Comparison of ENCODE assay signal across 16 cellular contexts in genomic region chr11:38646382-38646781, GRCh38.
DNase-seq lines count a peak whose midpoint lies in the region; ATAC-seq and TF ChIP-seq lines count a peak whose summit lies in the region.
"Had no signal": no experiment of that assay in that cellular context is flagged by ENCODE, and none has a peak within 500 bp of the region (broad histone marks: within the 10 kb centered on the region; RNA-seq: fewer than 3 reads in every experiment).

No MANE protein-coding gene starts in this region.

- no peaks in the 10 kb centered on the region for H3K27me3 Mint-ChIP-seq in progenitor cell of endocrine pancreas

- H3K79me1 ChIP-seq in mesenchymal stem cell (replicated peaks; ENCODE audit: low read length, poor library complexity, severe bottlenecking) = no peaks in the 10 kb centered on the region

- H2AFZ ChIP-seq in mesenchymal stem cell (ENCODE audit: low read depth, low read length) = no peak overlapping the region

- H4K8ac ChIP-seq in mesenchymal stem cell (ENCODE audit: low read length) = no peak overlapping the region

- no peak overlapping the region for H3K4me2 ChIP-seq in mesenchymal stem cell (ENCODE audit: low read length, poor library complexity, severe bottlenecking)

- no peak overlapping the region for H3K4me3 ChIP-seq in right cardiac atrium (ENCODE audit: low read length)
- no peak overlapping the region for H3K4me3 ChIP-seq in mesenchymal stem cell (ENCODE audit: insufficient read depth in 1 of 2, low read depth in 1 of 2, low read length in 2 of 2)

- no peaks in the 10 kb centered on the region for H3K36me3 Mint-ChIP-seq in progenitor cell of endocrine pancreas (ENCODE audit: insufficient read depth)
- H3K36me3 Mint-ChIP-seq: CD14-positive monocyte; CD8-positive, alpha-beta T cell had no signal

- no peak overlapping the region for H2BK5ac ChIP-seq in mesenchymal stem cell (ENCODE audit: low read depth, low read length, poor library complexity, severe bottlenecking)

- intact Hi-C loops in Right ventricle myocardium inferior (cut with DNase I) (no loop called here), right cardiac atrium (cut with DNase I) (no loop called here), left ventricle myocardium superior (cut with micrococcal nuclease) (no loop called here)

- H3K4me1 Mint-ChIP-seq in progenitor cell of endocrine pancreas (ENCODE audit: low read depth) = no peaks in the 10 kb centered on the region
- H3K4me1 Mint-ChIP-seq: CD14-positive monocyte had no signal

- H3K27me3 ChIP-seq in right cardiac atrium (ENCODE audit: control insufficient read depth, insufficient read depth) (no peaks in the 10 kb centered on the region), mesenchymal stem cell (ENCODE audit: control insufficient read depth in 1 of 2, insufficient read depth in 1 of 2, low read length in 2 of 2) (no peaks in the 10 kb centered on the region)

- peaks cover 4% of the 10 kb centered on the region for H3K9me3 Mint-ChIP-seq in progenitor cell of endocrine pancreas (ENCODE audit: low read depth)

- no peak overlapping the region for H3K23ac ChIP-seq in mesenchymal stem cell (ENCODE audit: low read length in 2 of 2)

- no peak for DNase-seq in Right ventricle myocardium inferior (ENCODE audit: missing footprints)
- no peak for DNase-seq in right cardiac atrium
- DNase-seq in M059J (ENCODE audit: low read depth) = peak; percentile 42
- DNase-seq in cerebellar cortex (ENCODE audit: low spot score) = peak; percentile 4
- no peak for DNase-seq in left ventricle myocardium superior
- no peak for DNase-seq in HPDE6-E6E7 (ENCODE audit: extremely low spot score)
- DNase-seq in progenitor cell of endocrine pancreas (ENCODE audit: low spot score, unreplicated experiment) = no peak
- no peak for DNase-seq in mesenchymal stem cell
- DNase-seq: COR-L47, DND-41, HCEC 1CT, HFFc6 had no signal

- no peak overlapping the region for H3K14ac ChIP-seq in mesenchymal stem cell (ENCODE audit: low read length in 2 of 2)

- no peaks in the 10 kb centered on the region for H3K9me3 ChIP-seq in right cardiac atrium (ENCODE audit: control insufficient read depth, low read length)
- peaks cover 3% of the 10 kb centered on the region for H3K9me3 ChIP-seq in mesenchymal stem cell (ENCODE audit: control insufficient read depth, low read length)

- no peak for TF ChIP-seq CTCF in progenitor cell of endocrine pancreas (IDR thresholded peaks at IDR 0.05; ENCODE audit: unreplicated experiment)

- no peak overlapping the region for H2BK15ac ChIP-seq in mesenchymal stem cell (ENCODE audit: low read depth, poor library complexity, severe bottlenecking)

- no peak overlapping the region for H3K18ac ChIP-seq in mesenchymal stem cell (ENCODE audit: low read depth in 1 of 2, low read length in 2 of 2)

- H2AK5ac ChIP-seq in mesenchymal stem cell (ENCODE audit: low read length, severe bottlenecking) = no peak overlapping the region

- no peak overlapping the region for H2BK120ac ChIP-seq in mesenchymal stem cell (ENCODE audit: low read depth, low read length)

- H3K36me3 ChIP-seq in mesenchymal stem cell (ENCODE audit: control insufficient read depth in 1 of 2, insufficient read depth in 2 of 2, low read depth in 1 of 2, low read length in 2 of 2) = no peaks in the 10 kb centered on the region

- H3K4me3 Mint-ChIP-seq in progenitor cell of endocrine pancreas (ENCODE audit: low read depth) = no peak overlapping the region
- H3K4me3 Mint-ChIP-seq: CD14-positive monocyte; CD8-positive, alpha-beta T cell; HFFc6 had no signal

- WGBS in right cardiac atrium = 63% methylated on average over 3 of the region's 3 CpGs
- 86% methylated on average over 2 of the region's 3 CpGs for WGBS in mesenchymal stem cell

- H3K27ac ChIP-seq in right cardiac atrium (ENCODE audit: low read length) = no peak overlapping the region
- H3K27ac ChIP-seq in mesenchymal stem cell (ENCODE audit: low read length, poor library complexity, severe bottlenecking) = no peak overlapping the region
- H3K27ac ChIP-seq: 22Rv1, HL-60 had no signal

- H3K4ac ChIP-seq in mesenchymal stem cell (ENCODE audit: low read depth in 1 of 2, low read length in 2 of 2) = no peak overlapping the region

- ATAC-seq in Right ventricle myocardium inferior = peak; percentile 57
- ATAC-seq in right cardiac atrium = no peak
- peak; percentile 86 for ATAC-seq in left ventricle myocardium superior
- ATAC-seq: CD8-positive, alpha-beta T cell had no signal

- H3K4me1 ChIP-seq in right cardiac atrium (ENCODE audit: control insufficient read depth, insufficient read depth, low read length) = no peaks in the 10 kb centered on the region
- H3K4me1 ChIP-seq in mesenchymal stem cell (ENCODE audit: control insufficient read depth, insufficient read depth, low read depth, low read length) = no peaks in the 10 kb centered on the region

- H3K9ac ChIP-seq in mesenchymal stem cell (ENCODE audit: low read length) = no peak overlapping the region

- H4K91ac ChIP-seq in mesenchymal stem cell (ENCODE audit: low read length) = no peak overlapping the region

- no peak overlapping the region for H2BK12ac ChIP-seq in mesenchymal stem cell (ENCODE audit: low read length in 2 of 2)

- no peak overlapping the region for H3K27ac Mint-ChIP-seq in progenitor cell of endocrine pancreas
- H3K27ac Mint-ChIP-seq: CD14-positive monocyte; CD8-positive, alpha-beta T cell; HFFc6 had no signal

Comparison
In these comparisons a context has a peak if more than half of its experiments do, and no peak if none do; other contexts are left out.
1. ATAC-seq: peak in Right ventricle myocardium inferior (single experiment) and left ventricle myocardium superior (single experiment); none in right cardiac atrium (0 of 2).
2. DNase-seq: peak in M059J (single experiment) and cerebellar cortex (single experiment); none in Right ventricle myocardium inferior (single experiment), right cardiac atrium (0 of 3), left ventricle myocardium superior (single experiment), HPDE6-E6E7 (single experiment), progenitor cell of endocrine pancreas (single experiment) and mesenchymal stem cell (single experiment).